In the genomic region with DNA sequence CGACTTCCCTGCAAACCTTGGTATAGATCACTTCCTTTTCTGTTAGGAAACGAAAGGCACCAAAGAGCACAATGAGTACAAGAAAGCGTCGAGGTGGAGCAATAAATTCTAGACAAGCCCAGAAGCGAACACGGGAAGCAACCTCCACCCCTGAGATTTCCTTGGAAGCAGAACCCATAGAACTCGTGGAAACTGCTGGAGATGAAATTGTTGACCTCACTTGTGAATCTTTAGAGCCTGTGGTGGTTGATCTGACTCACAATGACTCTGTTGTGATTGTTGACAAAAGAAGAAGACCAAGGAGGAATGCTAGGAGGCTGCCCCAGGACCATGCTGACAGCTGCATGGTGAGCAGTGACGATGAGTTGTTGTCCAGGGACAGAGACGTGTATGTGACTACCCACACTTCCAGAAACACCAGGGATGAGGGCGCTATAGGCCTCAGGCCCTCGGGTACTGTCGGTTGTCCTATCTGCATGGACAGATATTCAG, we compare ENCODE assay signal across 17 cellular contexts. TPM values are rescaled to one million over a fixed set of nuclear protein-coding genes. Genes with fewer than 3 reads are reported as not detected.
DNase-seq lines count a peak whose midpoint lies in the region; FAIRE-seq and TF ChIP-seq lines count a peak whose summit lies in the region.
"Had no signal": no experiment of that assay in that cellular context is flagged by ENCODE, and none has a peak within 500 bp of the region (broad histone marks: within the 10 kb centered on the region; RNA-seq: fewer than 3 reads in every experiment).

No MANE protein-coding gene starts in this region.

- H2BK20ac ChIP-seq in H1 (ENCODE audit: low read length), result no peak overlapping the region

- DNase-seq in HCEC 1CT (peak; percentile 81), NOMO-1 (lab: John Stamatoyannopoulos, UW; ENCODE audit: unreplicated experiment in 2 of 2) (peak; percentile 38 to 61), H1 (ENCODE audit: low read depth in 1 of 2, low spot score in 2 of 2) (no peak), trophoblast cell (peak; percentile 58 to 66), KG1 (lab: John Stamatoyannopoulos, UW) (no peak), glomerular visceral epithelial cell (ENCODE audit: extremely low spot score) (no peak), GOT3 (lab: John Stamatoyannopoulos, UW) (no peak)
- DNase-seq: activated CD4-positive, alpha-beta T cell treated with anti-CD3 and anti-CD28 coated beads for 4 hours; foreskin melanocyte; left colon; NCI-H1694 treated with DMSO at 0.1 percent for 48 hours; NCI-H226; nucleus accumbens; SW 1271; testis had no signal

- H3K4me3 ChIP-seq in H1 (ENCODE audit: extremely low read depth in 1 of 4, insufficient read depth in 2 of 4, low read depth in 3 of 4, low read length in 4 of 4) (no peak overlapping the region), trophoblast cell (ENCODE audit: low read depth, low read length) (no peak overlapping the region)
- H3K4me3 ChIP-seq: testis had no signal

- H3K18ac ChIP-seq in H1 (ENCODE audit: extremely low read depth, low read length), result no peak overlapping the region
- no peak overlapping the region for H3K18ac ChIP-seq in trophoblast cell (ENCODE audit: low read length)

- H2BK5ac ChIP-seq in H1 (ENCODE audit: low read depth, low read length), result no peak overlapping the region
- H2BK5ac ChIP-seq in trophoblast cell (ENCODE audit: low read depth, low read length, poor library complexity), result no peak overlapping the region

- POLR2A ChIA-PET in H1 (lab: Charles Lee; ENCODE audit: partially characterized antibody), result no interaction called here

- H4K8ac ChIP-seq in H1 (ENCODE audit: extremely low read depth, insufficient read depth, low read length) (no peak overlapping the region), trophoblast cell (ENCODE audit: low read depth, low read length) (no peak overlapping the region)

- H2AK5ac ChIP-seq in H1 (ENCODE audit: low read depth, low read length), result 0 out of 2 replicates have a peak overlapping the region, but pooled peaks have one; percentile 13
- H2AK5ac ChIP-seq in trophoblast cell (ENCODE audit: low read length), result no peak overlapping the region

- H3K9ac ChIP-seq in H1 (replicated peaks in 1 of 4; ENCODE audit: extremely low read depth in 1 of 4, low read depth in 3 of 4, low read length in 3 of 4) (no peak overlapping the region), trophoblast cell (ENCODE audit: low read length) (no peak overlapping the region)

- no peak for TF ChIP-seq EP300 in H1 (IDR thresholded peaks at IDR 0.05; ENCODE audit: borderline replicate concordance in 1 of 2, low read depth in 2 of 2, low read length in 2 of 2)

- H3K14ac ChIP-seq in H1 (ENCODE audit: insufficient read length) (no peak overlapping the region), trophoblast cell (ENCODE audit: low read length) (no peak overlapping the region)

- H3K4me1 ChIP-seq in H1 (replicated peaks in 1 of 4; ENCODE audit: control insufficient read depth in 3 of 4, insufficient read depth in 4 of 4, low read length in 3 of 4), result peaks cover 2 to 7% (median 6%) of the 10 kb centered on the region in 4 experiments; a peak in 5 of 7 replicates
- peaks cover 5 to 10% of the 10 kb centered on the region in 2 experiments for H3K4me1 ChIP-seq in trophoblast cell (ENCODE audit: control insufficient read depth in 1 of 2, insufficient read depth in 2 of 2, low read length in 2 of 2)
- H3K4me1 ChIP-seq: testis had no signal

- H4K12ac ChIP-seq in trophoblast cell (ENCODE audit: low read depth, low read length), result no peak overlapping the region

- H2AFZ ChIP-seq in H1 (ENCODE audit: low read length), result no peak overlapping the region
- H2AFZ ChIP-seq in trophoblast cell (ENCODE audit: insufficient read depth, low read length, poor library complexity), result no peak overlapping the region

- no peaks in the 10 kb centered on the region for H3K9me3 ChIP-seq in H1 (ENCODE audit: insufficient read depth in 2 of 2, low read depth in 1 of 2, low read length in 1 of 2)
- H3K9me3 ChIP-seq in trophoblast cell (ENCODE audit: insufficient read depth, low read depth, low read length), result no peaks in the 10 kb centered on the region
- H3K9me3 ChIP-seq: testis had no signal

- H3K23ac ChIP-seq in H1 (ENCODE audit: insufficient read length), result no peak overlapping the region
- H3K23ac ChIP-seq in trophoblast cell (ENCODE audit: low read length), result no peak overlapping the region

- no peak overlapping the region for H4K91ac ChIP-seq in H1 (replicated peaks; ENCODE audit: insufficient read length, low read length)
- H4K91ac ChIP-seq in trophoblast cell (ENCODE audit: low read depth, low read length), result no peak overlapping the region

- H4K20me1 ChIP-seq in H1 (replicated peaks in 1 of 2; ENCODE audit: control insufficient read depth in 1 of 2, insufficient read depth in 2 of 2, low read length in 2 of 2), result peaks cover 0 to 3% of the 10 kb centered on the region in 2 experiments

- H3K4me2 ChIP-seq in H1 (ENCODE audit: insufficient read depth in 1 of 2, low read depth in 2 of 2, low read length in 2 of 2) (no peak overlapping the region; a peak in 1 of 4 replicates), trophoblast cell (ENCODE audit: low read length) (no peak overlapping the region)

- TF ChIP-seq POLR2A in H1 (IDR thresholded peaks at IDR 0.05; ENCODE audit: control extremely low read depth in 1 of 2, low read depth in 2 of 2, low read length in 2 of 2), result no peak

- CTCF ChIA-PET in H1 (lab: Charles Lee; ENCODE audit: partially characterized antibody), result interaction anchor here (0.9 to 1.5 kb wide), 2 partner anchors 70 to 84 kb away, joined by 3 read pairs; no protein-coding TSS in a partner anchor

- peaks cover 0 to 6% (median 2%) of the 10 kb centered on the region in 4 experiments; a peak in 4 of 7 replicates for H3K27me3 ChIP-seq in H1 (replicated peaks in 1 of 4; ENCODE audit: control insufficient read depth in 3 of 4, extremely low read depth in 1 of 4, insufficient read depth in 3 of 4, low read length in 3 of 4)
- no peaks in the 10 kb centered on the region for H3K27me3 ChIP-seq in trophoblast cell (ENCODE audit: insufficient read depth, low read length)
- H3K27me3 ChIP-seq: testis had no signal

- no peaks in the 10 kb centered on the region for H3K79me1 ChIP-seq in H1 (ENCODE audit: low read depth, low read length)
- H3K79me1 ChIP-seq in trophoblast cell (ENCODE audit: low read length), result no peaks in the 10 kb centered on the region

- no peak overlapping the region for H3K27ac ChIP-seq in H1 (ENCODE audit: low read depth, low read length)
- no peak overlapping the region for H3K27ac ChIP-seq in trophoblast cell (ENCODE audit: low read depth, low read length)
- H3K27ac ChIP-seq: RWPE1, testis had no signal

- no peaks in the 10 kb centered on the region for H3K36me3 ChIP-seq in H1 (ENCODE audit: control insufficient read depth in 2 of 4, insufficient read depth in 4 of 4, low read length in 3 of 4)
- peaks cover 13 to 33% of the 10 kb centered on the region in 2 experiments for H3K36me3 ChIP-seq in trophoblast cell (ENCODE audit: control insufficient read depth in 1 of 2, insufficient read depth in 2 of 2, low read length in 2 of 2)

- no peak overlapping the region for H2BK120ac ChIP-seq in H1 (replicated peaks; ENCODE audit: low read depth, low read length)
- H2BK120ac ChIP-seq in trophoblast cell (ENCODE audit: insufficient read depth, low read length, poor library complexity), result no peak overlapping the region

- no peaks in the 10 kb centered on the region for H3K23me2 ChIP-seq in H1 (ENCODE audit: low read depth, low read length)

- H3K56ac ChIP-seq in H1 (replicated peaks; ENCODE audit: insufficient read length, low read depth, low read length), result no peak overlapping the region

- no peak overlapping the region for H4K5ac ChIP-seq in H1 (ENCODE audit: insufficient read length, low read depth, low read length)

- H3K79me2 ChIP-seq in H1 (ENCODE audit: control insufficient read depth in 1 of 2, insufficient read depth in 2 of 2, low read length in 2 of 2) (no peaks in the 10 kb centered on the region), trophoblast cell (ENCODE audit: control insufficient read depth, insufficient read depth, low read length, poor library complexity) (peaks cover 1% of the 10 kb centered on the region)

- no peak for TF ChIP-seq RAD21 in H1 (IDR thresholded peaks at IDR 0.05 in 1 of 2, conservative IDR thresholded peaks at IDR 0.05 in 1 of 2; ENCODE audit: low read depth in 2 of 2, low read length in 2 of 2)

- no peak for FAIRE-seq in H1 (lab: Jason Lieb, UNC)
- FAIRE-seq: TTC549 had no signal

- H2BK12ac ChIP-seq in H1 (ENCODE audit: low read depth, low read length) (0 out of 2 replicates have a peak overlapping the region, but pooled peaks have one; percentile 50), trophoblast cell (ENCODE audit: low read length) (no peak overlapping the region)

- 89% methylated on average over 12 of the region's 12 CpGs; no CpG with 5 or more reads in 1 of the 2 experiments for WGBS in H1 (ENCODE audit: extremely low coverage in 1 of 2, insufficient coverage in 1 of 2, insufficient read length in 1 of 2, insufficient replicate concordance in 2 of 2, low coverage in 1 of 2, low lambda C conversion rate in 2 of 2, missing lambda C conversion rate in 1 of 2), 2 experiments
- WGBS in trophoblast cell (ENCODE audit: extremely low coverage, insufficient coverage, insufficient read length), result no CpG with 5 or more reads among the region's 12 CpGs

- TF ChIP-seq CTCF in H1 (IDR thresholded peaks at IDR 0.05; ENCODE audit: control extremely low read depth in 1 of 3, insufficient read depth in 1 of 3, low read depth in 1 of 3, low read length in 3 of 3), result no peak

- H3K4ac ChIP-seq in H1 (replicated peaks; ENCODE audit: insufficient read length, low read depth, low read length) (no peak overlapping the region), trophoblast cell (ENCODE audit: low read depth, low read length) (no peak overlapping the region)

- no peak overlapping the region for H2BK15ac ChIP-seq in H1 (ENCODE audit: low read length)

RNA-seq across cellular contexts. Expression of a gene that starts 18.5 kb away (rescaled TPM):
- total RNA-seq in H1 (2021; fragmentation: NEBNext Ultra II Directional; extraction: Animal tissue kit (Norgen Biotek cat#: 25700)), result 2.2 and 2.4 TPM in 2 replicates
- 1.2 and 2.1 TPM in 2 replicates for polyA plus RNA-seq in H1 (2011; rRNA removed)
- polyA plus RNA-seq in H1 (2011; cell fraction: cytosol; rRNA removed), result 1.8 TPM
- polyA plus RNA-seq in H1 (2011; cell fraction: nucleus; rRNA removed), result 0.80 TPM
- polyA plus RNA-seq in H1 (2012, experiment 1 of 2), result 1.2 to 2.1 TPM (median 1.4 TPM) in 4 replicates
- polyA plus RNA-seq in H1 (2012, experiment 2 of 2), result 2.2 TPM
- 2.8 TPM for polyA plus RNA-seq in H1 (2013, experiment 1 of 2)
- 2.7 TPM for polyA plus RNA-seq in H1 (2013, experiment 2 of 2)
- 1.4 and 1.6 TPM in 2 replicates for polyA minus RNA-seq in H1 (2011; rRNA and poly(A)+ RNA removed)
- 0.73 TPM for polyA minus RNA-seq in H1 (2011; cell fraction: cytosol; rRNA and poly(A)+ RNA removed)
- 0.80 TPM for polyA minus RNA-seq in H1 (2011; cell fraction: nucleus; rRNA and poly(A)+ RNA removed)
- polyA plus RNA-seq in trophoblast cell (2013), result 44.3 and 47.9 TPM in 2 replicates

RNA-seq across cellular contexts. Expression of a gene that starts 42.7 kb away (rescaled TPM):
- total RNA-seq in H1 (2021; fragmentation: NEBNext Ultra II Directional; extraction: Animal tissue kit (Norgen Biotek cat#: 25700)), result 12.0 and 13.1 TPM in 2 replicates
- 6.9 and 13.4 TPM in 2 replicates for polyA plus RNA-seq in H1 (2011; rRNA removed)
- polyA plus RNA-seq in H1 (2011; cell fraction: cytosol; rRNA removed), result 16.5 TPM
- polyA plus RNA-seq in H1 (2011; cell fraction: nucleus; rRNA removed), result 3.6 TPM
- 10.6 to 15.0 TPM (median 12.0 TPM) in 4 replicates for polyA plus RNA-seq in H1 (2012, experiment 1 of 2)
- polyA plus RNA-seq in H1 (2012, experiment 2 of 2), result 2.2 TPM
- 21.7 TPM for polyA plus RNA-seq in H1 (2013, experiment 1 of 2)
- polyA plus RNA-seq in H1 (2013, experiment 2 of 2), result 27.2 TPM
- polyA minus RNA-seq in H1 (2011; rRNA and poly(A)+ RNA removed), result 6.8 and 9.2 TPM in 2 replicates
- polyA minus RNA-seq in H1 (2011; cell fraction: cytosol; rRNA and poly(A)+ RNA removed), result 3.8 TPM
- 6.0 TPM for polyA minus RNA-seq in H1 (2011; cell fraction: nucleus; rRNA and poly(A)+ RNA removed)
- polyA plus RNA-seq in trophoblast cell (2013), result 14.3 and 14.6 TPM in 2 replicates

RNA-seq across cellular contexts. Expression of a gene that starts 42.9 kb away (rescaled TPM):
- 7.1 and 8.3 TPM in 2 replicates for total RNA-seq in H1 (2021; fragmentation: NEBNext Ultra II Directional; extraction: Animal tissue kit (Norgen Biotek cat#: 25700))
- 2.5 and 3.1 TPM in 2 replicates for polyA plus RNA-seq in H1 (2011; rRNA removed)
- polyA plus RNA-seq in H1 (2011; cell fraction: cytosol; rRNA removed), result 3.7 TPM
- polyA plus RNA-seq in H1 (2011; cell fraction: nucleus; rRNA removed), result 5.5 TPM
- 4.8 to 9.4 TPM (median 5.6 TPM) in 4 replicates for polyA plus RNA-seq in H1 (2012, experiment 1 of 2)
- 0.60 TPM for polyA plus RNA-seq in H1 (2012, experiment 2 of 2)
- 9.8 TPM for polyA plus RNA-seq in H1 (2013, experiment 1 of 2)
- 8.2 TPM for polyA plus RNA-seq in H1 (2013, experiment 2 of 2)
- 6.8 and 8.9 TPM in 2 replicates for polyA minus RNA-seq in H1 (2011; rRNA and poly(A)+ RNA removed)
- polyA minus RNA-seq in H1 (2011; cell fraction: cytosol; rRNA and poly(A)+ RNA removed), result 2.7 TPM
- polyA minus RNA-seq in H1 (2011; cell fraction: nucleus; rRNA and poly(A)+ RNA removed), result 9.7 TPM
- 5.5 and 6.0 TPM in 2 replicates for polyA plus RNA-seq in trophoblast cell (2013)

Comparison
In these comparisons a context has a peak if more than half of its experiments do, and no peak if none do; other contexts are left out.
1. DNase-seq: peak in HCEC 1CT (single experiment), NOMO-1 (2 of 2) and trophoblast cell (2 of 2); none in H1 (0 of 2), KG1 (single experiment), glomerular visceral epithelial cell (single experiment) and GOT3 (single experiment).